In the genomic region with DNA sequence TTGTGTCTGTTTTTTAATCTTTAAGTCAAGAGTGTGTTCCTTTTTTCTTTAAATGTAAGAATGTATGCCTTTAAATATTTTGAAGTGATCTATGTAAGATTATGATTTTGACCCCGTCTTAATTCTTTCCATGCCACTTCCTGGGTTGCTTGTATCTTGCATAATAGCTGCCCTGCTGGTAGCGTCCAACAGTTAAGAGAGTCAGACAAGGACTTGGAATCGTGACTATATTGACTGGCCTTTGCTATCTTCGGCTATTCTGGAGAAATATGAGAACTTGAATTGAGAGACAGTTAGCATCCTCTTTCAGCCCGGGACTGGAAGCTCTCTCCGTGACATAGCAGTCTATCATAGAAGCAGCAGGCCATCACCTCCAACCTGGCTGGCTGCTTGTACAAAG, we compare ENCODE assay signal across 22 cellular contexts. TPM values are rescaled to one million over a fixed set of nuclear protein-coding genes. Genes with fewer than 3 reads are reported as not detected.
DNase-seq lines count a peak whose midpoint lies in the region; ATAC-seq, FAIRE-seq and TF ChIP-seq lines count a peak whose summit lies in the region.
"Had no signal": no experiment of that assay in that cellular context is flagged by ENCODE, and none has a peak within 500 bp of the region (broad histone marks: within the 10 kb centered on the region; RNA-seq: fewer than 3 reads in every experiment).

No MANE protein-coding gene starts in this region.

- no peak overlapping the region for H3K4me3 Mint-ChIP-seq in osteocyte (ENCODE audit: unreplicated experiment)
- H3K4me3 Mint-ChIP-seq: CD4-positive, CD25-positive, alpha-beta regulatory T cell; T-helper 1 cell treated with Interleukin-12 subunit alpha and Interleukin-12 subunit beta and Interleukin-4 antibody, amounts not matched to agents 30 μg/mL and 1 μg/mL, for 36 hours had no signal

- no peaks in the 10 kb centered on the region for H3K9me3 Mint-ChIP-seq in osteocyte (ENCODE audit: unreplicated experiment)

- peaks cover 50% of the 10 kb centered on the region for H3K4me1 Mint-ChIP-seq in osteocyte (ENCODE audit: unreplicated experiment)

- no peaks in the 10 kb centered on the region for H3K9me3 ChIP-seq in Panc1 (ENCODE audit: control insufficient read depth, insufficient read depth, low read depth, low read length)
- H3K9me3 ChIP-seq: adrenal gland, HAP-1, mucosa of descending colon, SJSA1, suprapubic skin had no signal

- peaks cover 44% of the 10 kb centered on the region for H3K4me1 ChIP-seq in Panc1 (ENCODE audit: control insufficient read depth, insufficient read depth, low read length)

- H3K4me3 ChIP-seq in Panc1 (ENCODE audit: low read depth in 2 of 2, low read length in 2 of 2): no peak overlapping the region
- H3K4me3 ChIP-seq: adrenal gland, HAP-1, mucosa of descending colon, PC-9, SJSA1, suprapubic skin had no signal

- no peak for TF ChIP-seq CTCF in Panc1 (IDR thresholded peaks at IDR 0.05)
- no peak for TF ChIP-seq CTCF in osteocyte (IDR thresholded peaks at IDR 0.05)

- BruUV-seq in Panc1 (replicated peaks; lab: Mats Ljungman, UMichigan): no TSS peak

- peak overlapping the region; percentile 88 for H3K27ac Mint-ChIP-seq in osteocyte (ENCODE audit: unreplicated experiment)
- H3K27ac Mint-ChIP-seq: CD4-positive, CD25-positive, alpha-beta regulatory T cell; T-helper 1 cell treated with Interleukin-12 subunit alpha and Interleukin-12 subunit beta and Interleukin-4 antibody, amounts not matched to agents 30 μg/mL and 1 μg/mL, for 36 hours had no signal

- intact Hi-C loops in Panc1 (cut with micrococcal nuclease; ENCODE audit: unreplicated experiment): no loop called here

- ATAC-seq in Panc1 (no peak), GM21528 (IDR thresholded peaks at IDR 0.05; ENCODE audit: low FRiP score, unreplicated experiment) (no peak)
- ATAC-seq: mucosa of descending colon had no signal

- H3K36me3 ChIP-seq in Panc1 (ENCODE audit: control insufficient read depth, insufficient read depth, low read length): peaks cover 15% of the 10 kb centered on the region; the same call in 1 of the 2 replicates
- H3K36me3 ChIP-seq: suprapubic skin, WERI-Rb-1 had no signal

- no peaks in the 10 kb centered on the region for H3K27me3 Mint-ChIP-seq in osteocyte (ENCODE audit: unreplicated experiment)

- H3K27me3 ChIP-seq in Panc1 (ENCODE audit: control insufficient read depth, insufficient read depth, low read length): no peaks in the 10 kb centered on the region
- H3K27me3 ChIP-seq: adrenal gland, SJSA1, suprapubic skin had no signal

- FAIRE-seq in frontal cortex (lab: Jason Lieb, UNC): no peak
- FAIRE-seq: GM12891 had no signal

- peaks cover 38% of the 10 kb centered on the region for H3K36me3 Mint-ChIP-seq in osteocyte (ENCODE audit: unreplicated experiment)
- H3K36me3 Mint-ChIP-seq: CD4-positive, CD25-positive, alpha-beta regulatory T cell had no signal

- POLR2A ChIA-PET in Panc1 (lab: Charles Lee): no interaction called here

- CTCF ChIA-PET in Panc1 (lab: Charles Lee): no interaction called here

- in situ Hi-C loops in Panc1 (cut with HindIII; ENCODE audit: low pct_unique_long_range_greater_than_20kb, low sequenced_read_pairs): no loop called here

- DNase-seq in AG20443 (ENCODE audit: low spot score) (peak; percentile 26), Panc1 (ENCODE audit: low read depth, low spot score) (no peak), fibroblast of the conjunctiva (ENCODE audit: low read depth) (peak; percentile 53), osteocyte (ENCODE audit: extremely low spot score, unreplicated experiment) (no peak), frontal cortex (ENCODE audit: low spot score in 2 of 2) (no peak), DMS 273 treated with DMSO at 0.1 percent for 48 hours (lab: John Stamatoyannopoulos, UW) (no peak), SW480 (ENCODE audit: low spot score) (no peak)
- DNase-seq: activated CD4-positive, alpha-beta T cell treated with anti-CD3 and anti-CD28 coated beads, Interleukin-2, amount 50 U/mL, for 4 hours; activated effector memory CD4-positive, alpha-beta T cell treated with anti-CD3 and anti-CD28 coated beads, Interleukin-2, amount 50 U/mL, for 16 hours; adrenal gland; CD4-positive, CD25-positive, alpha-beta regulatory T cell; KBM-7; mucosa of descending colon; NCI-H1694 treated with DMSO at 0.1 percent for 48 hours; PC-9; WERI-Rb-1 had no signal

- peak overlapping the region; percentile 79; the same call in 1 of the 2 replicates for H3K27ac ChIP-seq in Panc1 (ENCODE audit: low read length)
- H3K27ac ChIP-seq: adrenal gland, PC-9, SJSA1, suprapubic skin, WERI-Rb-1 had no signal

RNA-seq across cellular contexts. Expression of a gene that starts 13.0 kb away (rescaled TPM):
- 93.4 TPM for total RNA-seq in Panc1 (2021; ENCODE audit: unreplicated experiment)
- polyA plus RNA-seq in Panc1 (2012; ENCODE audit: insufficient read length): 75.5 TPM
- total RNA-seq in osteocyte: 208 and 222 TPM in 2 replicates
- total RNA-seq in frontal cortex: 49.3 TPM
- total RNA-seq: CD4-positive, CD25-positive, alpha-beta regulatory T cell had no signal

Comparison
In these comparisons a context has a peak if more than half of its experiments do, and no peak if none do; other contexts are left out.
1. DNase-seq: peak in AG20443 (single experiment) and fibroblast of the conjunctiva (single experiment); none in Panc1 (single experiment), osteocyte (single experiment), frontal cortex (0 of 2), DMS 273 treated with DMSO at 0.1 percent for 48 hours (single experiment) and SW480 (single experiment).